ENCODE assay signal across 15 cellular contexts in genomic region chr2:163852616-163853015, GRCh38.
"Had no signal": no experiment of that assay in that cellular context is flagged by ENCODE, and none has a peak within 500 bp of the region (broad histone marks: within the 10 kb centered on the region; RNA-seq: fewer than 3 reads in every experiment).

No MANE protein-coding gene starts in this region.

- DNase-seq: activated CD4-positive, alpha-beta T cell treated with anti-CD3 and anti-CD28 coated beads, Interleukin-2, amount 50 U/mL, for 1 hour; activated CD4-positive, CD25-positive, alpha-beta regulatory T cell; activated T-cell treated with anti-CD3 and anti-CD28 coated beads for 4 hours; amniotic stem cell; kidney glomerular epithelial cell; retina; thyroid gland; uterus had no signal

- FAIRE-seq: endothelial cell of umbilical vein had no signal

- H3K4me3 Mint-ChIP-seq: activated naive CD4-positive, alpha-beta T cell treated with anti-CD3 and anti-CD28 coated beads, Interleukin-2, amount 50 U/mL, for 24 hours; activated T-helper 17 cell treated with anti-CD3 and anti-CD28 coated beads, Interleukin-2, amount 50 U/mL, for 72 hours; mesothelial cell of epicardium; T-helper 1 cell treated with Interleukin-12 subunit alpha and Interleukin-12 subunit beta and Interleukin-4 antibody, amounts not matched to agents 30 μg/mL and 1 μg/mL, for 36 hours had no signal

- H3K36me3 ChIP-seq: gastroesophageal sphincter, thyroid gland, uterus had no signal

- H3K9me3 ChIP-seq: gastroesophageal sphincter, thyroid gland, uterus had no signal

- H3K4me1 Mint-ChIP-seq: activated naive CD4-positive, alpha-beta T cell treated with anti-CD3 and anti-CD28 coated beads, Interleukin-2, amount 50 U/mL, for 24 hours; activated T-helper 17 cell treated with anti-CD3 and anti-CD28 coated beads, Interleukin-2, amount 50 U/mL, for 72 hours had no signal

- H3K27ac ChIP-seq: gastroesophageal sphincter, skin epidermis, thyroid gland, uterus had no signal

- H3K36me3 Mint-ChIP-seq: activated naive CD4-positive, alpha-beta T cell treated with anti-CD3 and anti-CD28 coated beads, Interleukin-2, amount 50 U/mL, for 24 hours; mesothelial cell of epicardium had no signal

- H3K27me3 ChIP-seq: gastroesophageal sphincter, thyroid gland, uterus had no signal

- H3K27me3 Mint-ChIP-seq: activated naive CD4-positive, alpha-beta T cell treated with anti-CD3 and anti-CD28 coated beads, Interleukin-2, amount 50 U/mL, for 24 hours; activated T-helper 17 cell treated with anti-CD3 and anti-CD28 coated beads, Interleukin-2, amount 50 U/mL, for 72 hours had no signal

- H3K4me3 ChIP-seq: gastroesophageal sphincter, skin epidermis, thyroid gland, uterus had no signal

- H3K4me1 ChIP-seq: gastroesophageal sphincter, thyroid gland, uterus had no signal

- H3K27ac Mint-ChIP-seq: activated naive CD4-positive, alpha-beta T cell treated with anti-CD3 and anti-CD28 coated beads, Interleukin-2, amount 50 U/mL, for 24 hours; activated T-helper 17 cell treated with anti-CD3 and anti-CD28 coated beads, Interleukin-2, amount 50 U/mL, for 72 hours; mesothelial cell of epicardium; T-helper 1 cell treated with Interleukin-12 subunit alpha and Interleukin-12 subunit beta and Interleukin-4 antibody, amounts not matched to agents 30 μg/mL and 1 μg/mL, for 36 hours had no signal

- ATAC-seq: activated T-helper 17 cell treated with anti-CD3 and anti-CD28 coated beads, Interleukin-2, amount 50 U/mL, for 72 hours; gastroesophageal sphincter had no signal
